6 cellular contexts compared by ENCODE assay signal in genomic region chr7:156432018-156432417, GRCh38.
"Had no signal": no experiment of that assay in that cellular context is flagged by ENCODE, and none has a peak within 500 bp of the region (broad histone marks: within the 10 kb centered on the region; RNA-seq: fewer than 3 reads in every experiment).

No MANE protein-coding gene starts in this region.

- H3K36me3 Mint-ChIP-seq: IgD-negative memory B cell had no signal

- DNase-seq: IMR-90, KBM-7 had no signal

- ATAC-seq: HepG2, K562 had no signal

- H3K4me3 Mint-ChIP-seq: IgD-negative memory B cell had no signal

- H3K4me3 ChIP-seq: K562 had no signal

- H3K4me1 Mint-ChIP-seq: IgD-negative memory B cell had no signal

- H3K27ac ChIP-seq: HL-60 had no signal

- H3K27me3 Mint-ChIP-seq: IgD-negative memory B cell had no signal

- H3K27ac Mint-ChIP-seq: IgD-negative memory B cell had no signal
